In the genomic region with DNA sequence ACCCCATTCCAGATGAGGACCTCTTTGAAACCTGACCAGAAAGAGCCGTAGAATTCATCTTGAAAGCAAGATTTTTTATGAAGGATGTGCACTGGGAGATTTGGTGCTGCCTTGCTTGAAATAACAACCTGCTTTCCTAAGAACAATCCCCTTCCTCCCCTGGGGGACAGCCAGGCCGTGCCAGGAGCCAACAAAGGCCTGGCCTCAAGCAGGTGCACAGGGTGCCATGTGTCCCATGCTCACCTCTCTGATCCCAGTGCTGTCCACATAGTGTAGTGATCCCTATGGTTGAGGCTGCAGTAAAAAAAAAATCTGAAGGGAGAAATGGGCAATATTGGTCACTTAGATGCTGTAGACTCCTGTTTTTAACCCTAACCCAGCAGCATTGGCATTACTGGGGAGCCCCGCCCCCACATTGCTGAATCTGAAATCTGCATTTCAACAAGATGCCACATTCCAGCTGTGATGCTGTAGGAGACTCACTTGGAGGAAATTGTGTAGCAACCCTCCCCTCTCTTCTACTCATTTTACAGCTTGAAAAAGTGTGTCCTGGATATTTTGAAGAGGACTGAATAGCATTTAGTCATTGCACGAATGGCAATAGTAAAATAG, we compare ENCODE assay signal across 15 cellular contexts.
"Had no signal": no experiment of that assay in that cellular context is flagged by ENCODE, and none has a peak within 500 bp of the region (broad histone marks: within the 10 kb centered on the region; RNA-seq: fewer than 3 reads in every experiment).

No MANE protein-coding gene starts in this region.

- H3K4me1 Mint-ChIP-seq: memory B cell; naive B cell; stimulated activated naive B cell treated with anti-CD40 and anti-IgM and Interleukin-4, amounts not matched to agents 10 μg/mL and 1 μg/mL and 100 μg/mL, for 72 hours had no signal

- H3K27ac ChIP-seq: hepatocyte had no signal

- H3K4me3 ChIP-seq: hepatocyte, mucosa of descending colon had no signal

- ATAC-seq: mucosa of descending colon; SK-N-SH treated with all-trans-retinoic acid at 6 μM for 48 hours; stimulated activated naive B cell treated with anti-CD40 and anti-IgM and Interleukin-4, amounts not matched to agents 10 μg/mL and 1 μg/mL and 100 μg/mL, for 72 hours; T-cell had no signal

- H3K27ac Mint-ChIP-seq: activated naive CD8-positive, alpha-beta T cell; dendritic cell treated with granulocyte-macrophage colony-stimulating factor and Interleukin-4, amounts not matched to agents 40 ng/mL and 50 ng/mL, for 4 days; memory B cell; naive B cell; stimulated activated naive B cell treated with anti-CD40 and anti-IgM and Interleukin-4, amounts not matched to agents 10 μg/mL and 1 μg/mL and 100 μg/mL, for 72 hours; T-cell had no signal

- H3K4me3 Mint-ChIP-seq: activated naive CD8-positive, alpha-beta T cell; dendritic cell treated with granulocyte-macrophage colony-stimulating factor and Interleukin-4, amounts not matched to agents 40 ng/mL and 50 ng/mL, for 4 days; memory B cell; naive B cell; stimulated activated naive B cell treated with anti-CD40 and anti-IgM and Interleukin-4, amounts not matched to agents 10 μg/mL and 1 μg/mL and 100 μg/mL, for 72 hours; T-cell had no signal

- H3K27me3 Mint-ChIP-seq: activated naive CD8-positive, alpha-beta T cell; dendritic cell treated with granulocyte-macrophage colony-stimulating factor and Interleukin-4, amounts not matched to agents 40 ng/mL and 50 ng/mL, for 4 days; T-cell had no signal

- H3K36me3 Mint-ChIP-seq: memory B cell; naive B cell; stimulated activated naive B cell treated with anti-CD40 and anti-IgM and Interleukin-4, amounts not matched to agents 10 μg/mL and 1 μg/mL and 100 μg/mL, for 72 hours had no signal

- DNase-seq: activated CD4-positive, alpha-beta T cell treated with anti-CD3 and anti-CD28 coated beads, Interleukin-2, amount 50 U/mL, for 1 hour; activated CD4-positive, CD25-positive, alpha-beta regulatory T cell; activated CD8-positive, alpha-beta memory T cell treated with anti-CD3 and anti-CD28 coated beads for 24 hours; activated CD8-positive, alpha-beta memory T cell treated with anti-CD3 and anti-CD28 coated beads, Interleukin-2, amount 50 U/mL, for 48 hours; effector memory CD4-positive, alpha-beta T cell; mucosa of descending colon; naive B cell; stimulated activated naive B cell treated with anti-CD40 and anti-IgM and Interleukin-4, amounts not matched to agents 10 μg/mL and 1 μg/mL and 100 μg/mL, for 72 hours; T-cell; T-helper 9 cell had no signal

- H3K9me3 Mint-ChIP-seq: dendritic cell treated with granulocyte-macrophage colony-stimulating factor and Interleukin-4, amounts not matched to agents 40 ng/mL and 50 ng/mL, for 4 days; T-cell had no signal

- H3K27me3 ChIP-seq: hepatocyte had no signal

- H3K9me3 ChIP-seq: mucosa of descending colon had no signal
